ENCODE assay signal across 1 cellular context in the genomic region with DNA sequence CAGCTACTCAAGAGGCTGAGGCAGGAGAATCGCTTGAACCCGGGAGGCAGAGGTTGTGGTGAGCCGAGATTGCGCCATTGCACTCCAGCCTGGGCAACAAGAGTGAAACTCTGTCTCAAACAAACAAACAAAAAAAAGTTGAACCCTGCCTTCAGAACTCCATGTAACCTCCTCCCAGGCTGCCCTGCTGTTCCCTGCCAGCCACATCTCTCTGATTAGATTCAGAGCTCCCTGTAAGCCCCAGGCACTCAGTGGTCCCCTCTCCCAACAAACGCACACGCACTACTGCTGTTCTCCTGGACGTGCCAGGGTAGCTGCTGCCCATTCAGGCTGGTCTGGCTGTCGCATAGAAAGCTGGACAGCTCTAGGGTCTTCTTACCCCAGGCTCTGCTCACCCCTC. TPM values are rescaled to one million over a fixed set of nuclear protein-coding genes. Genes with fewer than 3 reads are reported as not detected.
"Had no signal": no experiment of that assay in that cellular context is flagged by ENCODE, and none has a peak within 500 bp of the region (broad histone marks: within the 10 kb centered on the region; RNA-seq: fewer than 3 reads in every experiment).

No MANE protein-coding gene starts in this region.

RNA-seq across cellular contexts. Expression of a gene that starts 9.5 kb away (rescaled TPM):
- total RNA-seq: HepG2 had no signal
- polyA plus RNA-seq: HepG2 had no signal
